Comparison of ENCODE assay signal across 8 cellular contexts in genomic region chr22:37457093-37457893, GRCh38. TPM values are rescaled to one million over a fixed set of nuclear protein-coding genes. Genes with fewer than 3 reads are reported as not detected.
DNase-seq lines count a peak whose midpoint lies in the region; ATAC-seq and TF ChIP-seq lines count a peak whose summit lies in the region.

No MANE protein-coding gene starts in this region.

- H3K4me3 Mint-ChIP-seq in activated T-cell treated with anti-CD3 and anti-CD28 coated beads, Interleukin-2, amount 50 U/mL, for 72 hours = no peak overlapping the region

- no peaks in the 10 kb centered on the region for H3K9me3 ChIP-seq in PC-9 (ENCODE audit: insufficient read depth, low read depth)
- H3K9me3 ChIP-seq in osteoblast (ENCODE audit: low read depth, low read length) = no peaks in the 10 kb centered on the region
- no peaks in the 10 kb centered on the region for H3K9me3 ChIP-seq in tibial artery

- no peak overlapping the region for H3K27ac ChIP-seq in PC-9
- no peak overlapping the region for H3K27ac ChIP-seq in osteoblast (ENCODE audit: low read depth, low read length)
- H3K27ac ChIP-seq in tibial artery = no peak overlapping the region

- H3K36me3 Mint-ChIP-seq in activated T-cell treated with anti-CD3 and anti-CD28 coated beads, Interleukin-2, amount 50 U/mL, for 72 hours (ENCODE audit: insufficient read depth in 2 of 2) = no peaks in the 10 kb centered on the region

- H2AFZ ChIP-seq in PC-9 (no peak overlapping the region), osteoblast (ENCODE audit: low read length) (no peak overlapping the region)

- POLR2A ChIA-PET in PC-9 (lab: Charles Lee; ENCODE audit: unreplicated experiment) = no interaction called here

- H3K9me2 ChIP-seq in PC-9 (ENCODE audit: insufficient read depth) = no peaks in the 10 kb centered on the region

- no peaks in the 10 kb centered on the region for H3K27me3 Mint-ChIP-seq in activated T-cell treated with anti-CD3 and anti-CD28 coated beads, Interleukin-2, amount 50 U/mL, for 72 hours (ENCODE audit: low read depth)

- H3K36me3 ChIP-seq in PC-9 (ENCODE audit: low read depth) = no peaks in the 10 kb centered on the region
- no peaks in the 10 kb centered on the region for H3K36me3 ChIP-seq in osteoblast (ENCODE audit: insufficient read depth, low read length)
- no peaks in the 10 kb centered on the region for H3K36me3 ChIP-seq in tibial artery

- BruUV-seq in PC-9 (replicated peaks; lab: Mats Ljungman, UMichigan) = no TSS peak

- H4K20me1 ChIP-seq in PC-9 (ENCODE audit: insufficient read depth) (no peaks in the 10 kb centered on the region), osteoblast (ENCODE audit: insufficient read depth, low read length) (no peaks in the 10 kb centered on the region)

- H3K79me2 ChIP-seq in PC-9 (ENCODE audit: low read depth) = no peaks in the 10 kb centered on the region
- H3K79me2 ChIP-seq in osteoblast (ENCODE audit: insufficient read depth, low read length) = no peaks in the 10 kb centered on the region

- DNase-seq in CMK (ENCODE audit: low read depth) = peak; percentile 52
- peak; percentile 61 to 92 for DNase-seq in PC-9
- DNase-seq in activated T-cell treated with anti-CD3 and anti-CD28 coated beads, Interleukin-2, amount 50 U/mL, for 72 hours = peak; percentile 85 to 86
- DNase-seq in fibroblast of villous mesenchyme (ENCODE audit: low read depth) = peak; percentile 53
- peak; percentile 92 for DNase-seq in osteoblast (ENCODE audit: insufficient read length, low spot score, missing footprints)
- DNase-seq in tibial artery = peak in 1 of 2 donors; percentile 38

- H3K4me3 ChIP-seq in PC-9 (no peak overlapping the region), fibroblast of villous mesenchyme (ENCODE audit: low read depth, low read length) (no peak overlapping the region), osteoblast (ENCODE audit: insufficient read depth, low read length) (no peak overlapping the region), tibial artery (no peak overlapping the region)

- intact Hi-C loops in PC-9 (cut with micrococcal nuclease; ENCODE audit: unreplicated experiment) = loop anchor here (1.0 to 10.0 kb wide), 9 partner anchors 44 to 675 kb away; no protein-coding TSS in a partner anchor
- intact Hi-C loops in tibial artery (cut with DNase I; ENCODE audit: low total_unique reads) = no loop called here

- H3K27ac Mint-ChIP-seq in activated T-cell treated with anti-CD3 and anti-CD28 coated beads, Interleukin-2, amount 50 U/mL, for 72 hours = no peak overlapping the region

- peaks cover 16% of the 10 kb centered on the region for H3K4me1 Mint-ChIP-seq in activated T-cell treated with anti-CD3 and anti-CD28 coated beads, Interleukin-2, amount 50 U/mL, for 72 hours (ENCODE audit: low read depth)

- no peak overlapping the region for H3K4me2 ChIP-seq in PC-9
- no peak overlapping the region for H3K4me2 ChIP-seq in osteoblast (ENCODE audit: insufficient read depth, low read length)

- peak; percentile 40 for ATAC-seq in HG02885 (IDR thresholded peaks at IDR 0.05; ENCODE audit: poor library complexity, unreplicated experiment)
- ATAC-seq in activated T-cell treated with anti-CD3 and anti-CD28 coated beads, Interleukin-2, amount 50 U/mL, for 72 hours (replicated peaks in 1 of 2) = peak; percentile 97 to 98
- no peak for ATAC-seq in HG02870 (IDR thresholded peaks at IDR 0.05; ENCODE audit: unreplicated experiment)

- CTCF ChIA-PET in PC-9 (lab: Charles Lee) = interaction anchor here (0.5 to 3.5 kb wide), 7 partner anchors 11 to 566 kb away, joined by 3 to 33 read pairs (median 3); no protein-coding TSS in a partner anchor

- H3K27me3 ChIP-seq in PC-9 (ENCODE audit: insufficient read depth, low read depth) (no peaks in the 10 kb centered on the region), osteoblast (ENCODE audit: insufficient read depth, low read length) (peaks cover 23% of the 10 kb centered on the region), tibial artery (peaks cover 0 to 68% of the 10 kb centered on the region in 2 donors)

- H3F3A ChIP-seq in PC-9 (ENCODE audit: insufficient read depth, low read depth) = peaks cover 20% of the 10 kb centered on the region

- H3K9me3 Mint-ChIP-seq in activated T-cell treated with anti-CD3 and anti-CD28 coated beads, Interleukin-2, amount 50 U/mL, for 72 hours = no peaks in the 10 kb centered on the region

- peak; percentile 100 for TF ChIP-seq CTCF in PC-9 (conservative IDR thresholded peaks at IDR 0.05)
- peak; percentile 98 for TF ChIP-seq CTCF in fibroblast of villous mesenchyme (IDR thresholded peaks at IDR 0.05; ENCODE audit: insufficient read depth, low read depth, low read length)
- peak; percentile 93 for TF ChIP-seq CTCF in osteoblast (IDR thresholded peaks at IDR 0.05; ENCODE audit: extremely low read depth, low read depth, low read length)
- peak; percentile 41 to 55 for TF ChIP-seq CTCF in tibial artery (IDR thresholded peaks at IDR 0.05)

- H3K4me1 ChIP-seq in PC-9 (replicated peaks; ENCODE audit: insufficient read depth) = peaks cover 27% of the 10 kb centered on the region
- peaks cover 18% of the 10 kb centered on the region for H3K4me1 ChIP-seq in osteoblast (ENCODE audit: insufficient read depth, low read length)
- H3K4me1 ChIP-seq in tibial artery = peaks cover 0 to 7% (median 2%) of the 10 kb centered on the region in 4 donors

RNA-seq across cellular contexts. Expression of gene MFNG, which starts 28.9 kb away (rescaled TPM):
- total RNA-seq in PC-9 (2021) (26.0 and 28.1 TPM in 2 replicates), fibroblast of villous mesenchyme (under 0.01 TPM in 1 of 2 replicates, not detected in the other), osteoblast (0.29 and 0.72 TPM in 2 replicates)
- total RNA-seq in activated T-cell treated with anti-CD3 and anti-CD28 coated beads, Interleukin-2, amount 50 U/mL, for 72 hours = 100 to 1,000 TPM in 1 of 2 donors, 10 to 100 TPM in 1; 94.0 to 116 TPM

RNA-seq across cellular contexts. Expression of gene ELFN2, which starts 30.0 kb away (rescaled TPM):
- 30.8 and 36.6 TPM in 2 replicates for total RNA-seq in PC-9 (2021)
- total RNA-seq in activated T-cell treated with anti-CD3 and anti-CD28 coated beads, Interleukin-2, amount 50 U/mL, for 72 hours = under 1 TPM; 0.58 to 0.62 TPM
- under 0.01 and 0.32 TPM in 2 replicates for total RNA-seq in fibroblast of villous mesenchyme
- under 0.01 and 0.29 TPM in 2 replicates for total RNA-seq in osteoblast

Comparison
In these comparisons a context has a peak if more than half of its experiments do, and no peak if none do; other contexts are left out.
1. CTCF ChIP-seq: peak in every context shown above with its lines; median percentile 100 in PC-9; 98 in fibroblast of villous mesenchyme; 93 in osteoblast; 48 in tibial artery.
2. RNA of gene MFNG, which starts 28.9 kb away (total RNA-seq): 94.0 to 116 TPM in activated T-cell treated with anti-CD3 and anti-CD28 coated beads, Interleukin-2, amount 50 U/mL, for 72 hours and 26.0 to 28.1 TPM in PC-9; 0.29 to 0.72 TPM in osteoblast and under 0.01 TPM in fibroblast of villous mesenchyme; every median in the first group is over 10 times any median in the second.
3. RNA of gene ELFN2, which starts 30.0 kb away (total RNA-seq): 30.8 to 36.6 TPM in PC-9; 0.58 to 0.62 TPM in activated T-cell treated with anti-CD3 and anti-CD28 coated beads, Interleukin-2, amount 50 U/mL, for 72 hours, under 0.01 to 0.32 TPM in fibroblast of villous mesenchyme and under 0.01 to 0.29 TPM in osteoblast; every median in the first group is over 10 times any median in the second.